16 cellular contexts compared by ENCODE assay signal in genomic region chr22:17133137-17133536, GRCh38. TPM values are rescaled to one million over a fixed set of nuclear protein-coding genes. Genes with fewer than 3 reads are reported as not detected.
A peak's percentile ranks its signal among the peaks of the same experiment; 100 is the strongest.
DNase-seq lines count a peak whose midpoint lies in the region; ATAC-seq and TF ChIP-seq lines count a peak whose summit lies in the region.
"Had no signal": no experiment of that assay in that cellular context is flagged by ENCODE, and none has a peak within 500 bp of the region (broad histone marks: within the 10 kb centered on the region; RNA-seq: fewer than 3 reads in every experiment).

No MANE protein-coding gene starts in this region.

- H3K4me1 ChIP-seq in IMR-90 (ENCODE audit: control insufficient read depth, insufficient read depth, low read length) (no peaks in the 10 kb centered on the region), SK-N-SH (ENCODE audit: control insufficient read depth in 1 of 2, insufficient read depth in 2 of 2, low read depth in 1 of 2, low read length in 1 of 2) (no peaks in the 10 kb centered on the region; a peak in 1 of 4 replicates)
- H3K4me1 ChIP-seq: BE2C, Caco-2, HAP-1 had no signal

- H3K9ac ChIP-seq in IMR-90 (ENCODE audit: low read depth, low read length) = no peak overlapping the region
- H3K9ac ChIP-seq in SK-N-SH = no peak overlapping the region

- H3K79me1 ChIP-seq in IMR-90 (ENCODE audit: low read depth in 1 of 2, low read length in 2 of 2) = no peaks in the 10 kb centered on the region

- H3K27ac ChIP-seq in IMR-90 (ENCODE audit: insufficient read depth, low read length) = no peak overlapping the region
- no peak overlapping the region for H3K27ac ChIP-seq in SK-N-SH (ENCODE audit: low read depth in 2 of 2, low read length in 1 of 2)

- H3K9me3 ChIP-seq in IMR-90 (ENCODE audit: control insufficient read depth, insufficient read depth, low read length) = no peaks in the 10 kb centered on the region
- H3K9me3 ChIP-seq in SK-N-SH = no peaks in the 10 kb centered on the region
- H3K9me3 ChIP-seq: BE2C, Caco-2, HAP-1 had no signal

- in situ Hi-C loops in IMR-90 (cut with MboI; ENCODE audit: low sequenced_read_pairs) = no loop called here

- H4K5ac ChIP-seq in IMR-90 (ENCODE audit: low read depth, low read length) = no peak overlapping the region

- H3K4me2 ChIP-seq in IMR-90 (ENCODE audit: low read depth, low read length) (no peak overlapping the region), SK-N-SH (no peak overlapping the region)

- no peak for TF ChIP-seq RAD21 in IMR-90 (IDR thresholded peaks at IDR 0.05; ENCODE audit: low read length)
- no peak for TF ChIP-seq RAD21 in SK-N-SH (IDR thresholded peaks at IDR 0.05; ENCODE audit: low read length)

- H3K4me3 ChIP-seq in IMR-90 (ENCODE audit: insufficient read depth, low read depth, low read length) (no peak overlapping the region), SK-N-SH (ENCODE audit: low read depth in 2 of 2, low read length in 1 of 2) (no peak overlapping the region)
- H3K4me3 ChIP-seq: HAP-1 had no signal

- DNase-seq in IMR-90 = no peak
- DNase-seq in chondrocyte (ENCODE audit: low spot score) = peak; percentile 41
- DNase-seq in posterior vena cava (ENCODE audit: low spot score) = peak; percentile 19
- DNase-seq in activated CD8-positive, alpha-beta memory T cell treated with anti-CD3 and anti-CD28 coated beads, Interleukin-2, amount 50 U/mL, for 4 hours = no peak
- DNase-seq in NCI-H1105 (lab: John Stamatoyannopoulos, UW) = no peak
- DNase-seq in SK-N-SH = no peak
- DNase-seq: ACHN; BE2C; C1 segment of cervical spinal cord; CD4-positive, CD25-positive, alpha-beta regulatory T cell; DMS79; GF-D8 had no signal

- H2AK5ac ChIP-seq in IMR-90 (ENCODE audit: low read depth, low read length) = no peak overlapping the region

- no peak for TF ChIP-seq EP300 in SK-N-SH (IDR thresholded peaks at IDR 0.05; ENCODE audit: borderline replicate concordance in 1 of 2, low read depth in 1 of 2, low read length in 1 of 2)

- no peak overlapping the region for H3K14ac ChIP-seq in IMR-90 (replicated peaks; ENCODE audit: low read depth, low read length)

- 92% methylated on average over 2 of the region's 7 CpGs; no CpG with 5 or more reads in 1 of the 2 experiments for WGBS in IMR-90 (ENCODE audit: extremely low coverage in 2 of 2, insufficient read length in 1 of 2), 2 experiments
- WGBS in SK-N-SH (ENCODE audit: low lambda C conversion rate) = 97% methylated on average over 3 of the region's 7 CpGs

- H3K9me2 ChIP-seq in SK-N-SH = no peaks in the 10 kb centered on the region

- H3K9me3 Mint-ChIP-seq in chondrocyte (ENCODE audit: low read depth) = no peaks in the 10 kb centered on the region

- intact Hi-C loops in IMR-90 (cut with micrococcal nuclease) = no loop called here
- intact Hi-C loops in posterior vena cava (cut with DNase I) = no loop called here

- H4K8ac ChIP-seq in IMR-90 (ENCODE audit: low read depth in 2 of 2, low read length in 2 of 2) = no peak overlapping the region

- POLR2A ChIA-PET in IMR-90 (lab: Charles Lee; ENCODE audit: unreplicated experiment) (no interaction called here), SK-N-SH (lab: Yijun Ruan, JAX) (no interaction called here)

- ATAC-seq in IMR-90 (ENCODE audit: low read depth) (no peak), GM18909 (IDR thresholded peaks at IDR 0.05; ENCODE audit: poor library complexity, unreplicated experiment) (no peak)
- ATAC-seq: HepG2 had no signal

- no peak overlapping the region for H2AK9ac ChIP-seq in IMR-90 (replicated peaks; ENCODE audit: low read depth, low read length, poor library complexity)

- TF ChIP-seq POLR2A in IMR-90 (IDR thresholded peaks at IDR 0.05; ENCODE audit: low read depth, low read length) = no peak

- H2BK120ac ChIP-seq in IMR-90 (ENCODE audit: low read depth, low read length) = no peak overlapping the region

- peaks cover 8% of the 10 kb centered on the region for H3K36me3 ChIP-seq in IMR-90 (ENCODE audit: control insufficient read depth, insufficient read depth, low read length)
- H3K36me3 ChIP-seq in SK-N-SH (replicated peaks in 1 of 2; ENCODE audit: control insufficient read depth in 1 of 2, insufficient read depth in 2 of 2, low read length in 1 of 2) = peaks cover 0 to 11% of the 10 kb centered on the region in 2 experiments
- H3K36me3 ChIP-seq: HAP-1 had no signal

- H3K23ac ChIP-seq in IMR-90 (ENCODE audit: low read depth, low read length) = no peak overlapping the region

- H4K20me1 ChIP-seq in IMR-90 (ENCODE audit: insufficient read depth, low read length) (no peaks in the 10 kb centered on the region; the same call in 1 of the 2 replicates), SK-N-SH (ENCODE audit: insufficient read depth) (no peaks in the 10 kb centered on the region)

- no peaks in the 10 kb centered on the region for H3K79me2 ChIP-seq in SK-N-SH (ENCODE audit: insufficient read depth)

- TF ChIP-seq CTCF in IMR-90 (conservative IDR thresholded peaks at IDR 0.05; ENCODE audit: low read depth, low read length) = no peak
- TF ChIP-seq CTCF in chondrocyte (IDR thresholded peaks at IDR 0.05) = no peak
- TF ChIP-seq CTCF in SK-N-SH (IDR thresholded peaks at IDR 0.05) = no peak

- no peaks in the 10 kb centered on the region for H3K27me3 ChIP-seq in IMR-90 (ENCODE audit: control insufficient read depth, insufficient read depth, low read length)
- H3K27me3 ChIP-seq in SK-N-SH (ENCODE audit: insufficient read depth) = no peaks in the 10 kb centered on the region
- H3K27me3 ChIP-seq: BE2C had no signal

- BruUV-seq in IMR-90 (replicated peaks; lab: Mats Ljungman, UMichigan) = no TSS peak

- no peaks in the 10 kb centered on the region for H3K9me1 ChIP-seq in IMR-90 (ENCODE audit: insufficient read depth, low read length)

- H3K56ac ChIP-seq in IMR-90 (ENCODE audit: extremely low read depth, insufficient read depth, low read length) = no peak overlapping the region

- H3K36me3 Mint-ChIP-seq in chondrocyte (ENCODE audit: low read depth) = peaks cover 8% of the 10 kb centered on the region

- no peak overlapping the region for H3K4ac ChIP-seq in IMR-90 (ENCODE audit: low read depth, low read length)

- no peaks in the 10 kb centered on the region for H3K27me3 Mint-ChIP-seq in chondrocyte (ENCODE audit: low read depth)
- H3K27me3 Mint-ChIP-seq: CD4-positive, CD25-positive, alpha-beta regulatory T cell had no signal

- no peak overlapping the region for H3K18ac ChIP-seq in IMR-90 (ENCODE audit: low read depth, low read length)

- dilution Hi-C loops in IMR-90 (cut with HindIII; ENCODE audit: low sequenced_read_pairs, unreplicated experiment) = no loop called here

- no peak overlapping the region for H3K4me3 Mint-ChIP-seq in chondrocyte (ENCODE audit: unreplicated experiment)
- H3K4me3 Mint-ChIP-seq: CD4-positive, CD25-positive, alpha-beta regulatory T cell had no signal

- H3F3A ChIP-seq in SK-N-SH (replicated peaks; ENCODE audit: insufficient read depth) = no peaks in the 10 kb centered on the region

- H4K91ac ChIP-seq in IMR-90 (ENCODE audit: insufficient read depth, low read depth, low read length) = no peak overlapping the region

- no peak overlapping the region for H3K27ac Mint-ChIP-seq in chondrocyte (ENCODE audit: unreplicated experiment)
- H3K27ac Mint-ChIP-seq: CD4-positive, CD25-positive, alpha-beta regulatory T cell had no signal

- CTCF ChIA-PET in IMR-90 (lab: Yijun Ruan, JAX) (no interaction called here), SK-N-SH (lab: Yijun Ruan, JAX) (interaction anchor here (3.8 kb wide), 1 partner anchor 39 kb away, joined by 15 read pairs; no protein-coding TSS in a partner anchor)

- no peak overlapping the region for H2BK15ac ChIP-seq in IMR-90 (ENCODE audit: low read depth, low read length)

- no peaks in the 10 kb centered on the region for H3K4me1 Mint-ChIP-seq in chondrocyte (ENCODE audit: low read depth)
- H3K4me1 Mint-ChIP-seq: CD4-positive, CD25-positive, alpha-beta regulatory T cell had no signal

- no peak overlapping the region for H2BK5ac ChIP-seq in IMR-90 (ENCODE audit: low read depth, low read length, poor library complexity, severe bottlenecking)

- H2AFZ ChIP-seq in IMR-90 (replicated peaks; ENCODE audit: low read length, poor library complexity) (peak overlapping the region; percentile 23), SK-N-SH (ENCODE audit: low read depth) (no peak overlapping the region)

- no peak overlapping the region for H2BK20ac ChIP-seq in IMR-90 (ENCODE audit: low read depth, low read length)

TF ChIP-seq in IMR-90, 13 proteins besides CTCF, POLR2A, EP300 and RAD21 (continues in another document):
- TF ChIP-seq MAFK (IDR thresholded peaks at IDR 0.05; ENCODE audit: low read depth, low read length) = no peak
- TF ChIP-seq BHLHE40 (IDR thresholded peaks at IDR 0.05; ENCODE audit: low read depth, low read length) = no peak

TF ChIP-seq in SK-N-SH, 30 proteins besides CTCF, POLR2A, EP300 and RAD21 (continues in another document):
- no peak for TF ChIP-seq TAF1 (IDR thresholded peaks at IDR 0.05; ENCODE audit: borderline replicate concordance, low read depth, low read length)
- no peak for TF ChIP-seq NFIC (IDR thresholded peaks at IDR 0.05; ENCODE audit: borderline replicate concordance)
- no peak for TF ChIP-seq YY1 (IDR thresholded peaks at IDR 0.05; ENCODE audit: low read depth)

RNA-seq across cellular contexts. Expression of gene TMEM121B, which starts 12.0 kb away (rescaled TPM):
- total RNA-seq in IMR-90 (2012; rRNA removed) (under 0.01 TPM in 2 replicates), chondrocyte (0.36 to 0.87 TPM (median 0.59 TPM) in 3 replicates), posterior vena cava (under 1 TPM; 0.38 to 0.74 TPM)
- polyA plus RNA-seq in IMR-90 (2012; rRNA removed) (0.22 and 0.29 TPM in 2 replicates), SK-N-SH (2012; rRNA removed) (0.08 and 0.13 TPM in 2 replicates)
- polyA plus RNA-seq in IMR-90 (2012; cell fraction: cytosol; rRNA removed) = 0.11 and 0.13 TPM in 2 replicates
- polyA plus RNA-seq in IMR-90 (2012; cell fraction: nucleus; rRNA removed; ENCODE audit: low replicate concordance) = 0.22 and 0.25 TPM in 2 replicates
- polyA plus RNA-seq in SK-N-SH (2012; cell fraction: cytosol; rRNA removed) = 0.12 and 0.21 TPM in 2 replicates
- 0.36 and 0.63 TPM in 2 replicates for polyA plus RNA-seq in SK-N-SH (2012; cell fraction: nucleus; rRNA removed)
- total RNA-seq: HepG2 had no signal
- polyA plus RNA-seq: HepG2 had no signal

RNA-seq across cellular contexts. Expression of gene HDHD5, which starts 25.9 kb away (rescaled TPM):
- total RNA-seq in IMR-90 (2012; rRNA removed) (31.4 and 31.9 TPM in 2 replicates), chondrocyte (22.3 to 31.5 TPM (median 30.8 TPM) in 3 replicates), posterior vena cava (10 to 100 TPM; 19.6 to 19.9 TPM)
- polyA plus RNA-seq in IMR-90 (2012; rRNA removed) (33.5 and 37.5 TPM in 2 replicates), SK-N-SH (2012; rRNA removed) (43.3 and 45.4 TPM in 2 replicates)
- 44.9 and 60.5 TPM in 2 replicates for polyA plus RNA-seq in IMR-90 (2012; cell fraction: cytosol; rRNA removed)
- polyA plus RNA-seq in IMR-90 (2012; cell fraction: nucleus; rRNA removed; ENCODE audit: low replicate concordance) = 46.5 and 79.9 TPM in 2 replicates
- 25.1 and 35.6 TPM in 2 replicates for polyA plus RNA-seq in SK-N-SH (2012; cell fraction: cytosol; rRNA removed)
- polyA plus RNA-seq in SK-N-SH (2012; cell fraction: nucleus; rRNA removed) = 55.7 and 61.2 TPM in 2 replicates
- total RNA-seq: HepG2 had no signal
- polyA plus RNA-seq: HepG2 had no signal

RNA-seq across cellular contexts. Expression of gene IL17RA, which starts 48.3 kb away (rescaled TPM):
- 5.2 and 5.8 TPM in 2 replicates for total RNA-seq in IMR-90 (2012; rRNA removed)
- polyA plus RNA-seq in IMR-90 (2012; rRNA removed) = 15.3 and 18.3 TPM in 2 replicates
- polyA plus RNA-seq in IMR-90 (2012; cell fraction: cytosol; rRNA removed) = 17.1 and 20.5 TPM in 2 replicates
- 15.5 and 20.2 TPM in 2 replicates for polyA plus RNA-seq in IMR-90 (2012; cell fraction: nucleus; rRNA removed; ENCODE audit: low replicate concordance)
- 8.1 to 11.6 TPM (median 10.4 TPM) in 3 replicates for total RNA-seq in chondrocyte
- 10 to 100 TPM; 11.5 to 21.8 TPM for total RNA-seq in posterior vena cava
- polyA plus RNA-seq in SK-N-SH (2012; rRNA removed) = 4.2 and 4.5 TPM in 2 replicates
- 2.3 and 3.5 TPM in 2 replicates for polyA plus RNA-seq in SK-N-SH (2012; cell fraction: cytosol; rRNA removed)
- polyA plus RNA-seq in SK-N-SH (2012; cell fraction: nucleus; rRNA removed) = 5.5 and 5.9 TPM in 2 replicates

Comparison
In these comparisons a context has a peak if more than half of its experiments do, and no peak if none do; other contexts are left out.
1. DNase-seq: peak in chondrocyte (single experiment) and posterior vena cava (single experiment); none in IMR-90 (single experiment), activated CD8-positive, alpha-beta memory T cell treated with anti-CD3 and anti-CD28 coated beads, Interleukin-2, amount 50 U/mL, for 4 hours (single experiment), NCI-H1105 (single experiment) and SK-N-SH (single experiment).